8 cellular contexts compared by ENCODE assay signal in the genomic region with DNA sequence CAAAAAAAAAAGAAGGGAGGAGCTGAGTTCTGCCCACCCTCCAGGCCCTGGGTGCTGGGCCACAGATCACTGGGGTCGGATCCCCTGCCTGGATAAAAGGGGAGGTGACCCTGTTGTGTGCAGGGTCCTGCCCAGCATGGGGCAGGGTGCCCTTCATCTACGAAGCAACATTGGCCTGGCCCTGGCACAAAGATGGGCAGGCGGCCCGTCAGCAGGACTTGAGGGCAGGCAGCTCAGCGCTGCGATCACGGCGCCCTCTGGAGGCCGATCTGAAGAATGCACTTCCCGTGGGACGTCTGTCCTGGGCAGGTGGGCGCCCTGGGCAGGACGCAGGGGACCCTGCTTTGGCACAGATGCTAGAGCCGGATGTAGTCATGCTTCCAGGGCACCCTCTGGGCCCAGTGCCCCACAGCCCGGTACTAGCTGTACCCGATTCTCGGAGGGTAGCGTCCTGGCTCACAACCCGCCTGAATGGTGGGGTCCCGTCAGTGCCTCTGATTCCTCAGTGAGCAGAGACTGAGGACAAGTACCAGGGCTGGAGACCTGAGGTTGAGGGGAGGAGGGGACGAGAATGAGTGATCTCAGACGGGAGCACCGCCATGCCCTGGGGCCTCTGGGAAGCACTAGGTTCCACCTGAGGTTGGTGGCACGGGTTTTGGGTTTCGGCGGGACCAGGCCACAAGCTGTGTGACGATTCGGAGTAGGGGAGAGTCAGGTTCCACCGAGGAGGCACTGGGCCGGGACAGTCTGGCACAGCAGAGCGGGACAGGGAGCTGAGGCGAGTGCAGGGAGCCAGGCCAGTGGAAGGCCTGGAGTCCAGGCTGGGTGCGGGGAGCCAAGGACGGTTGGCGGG. TPM values are rescaled to one million over a fixed set of nuclear protein-coding genes. Genes with fewer than 3 reads are reported as not detected.
A peak's percentile ranks its signal among the peaks of the same experiment; 100 is the strongest.
DNase-seq lines count a peak whose midpoint lies in the region; ATAC-seq and TF ChIP-seq lines count a peak whose summit lies in the region.

No MANE protein-coding gene starts in this region.

- DNase-seq in NCI-H1694 (lab: John Stamatoyannopoulos, UW), result peak; percentile 59
- DNase-seq in activated CD4-positive, alpha-beta T cell treated with anti-CD3 and anti-CD28 coated beads for 1 hour, result peak; percentile 58
- peak; percentile 62 for DNase-seq in cerebellum (ENCODE audit: low spot score)
- DNase-seq in left lung, result peak; percentile 71 to 94
- peak; percentile 22 to 64 (median 40) for DNase-seq in stimulated activated CD4-positive, alpha-beta T cell treated with anti-CD3 and anti-CD28 coated beads, TNF-alpha, amount 100 ng/mL, for 24 hours (ENCODE audit: low read depth in 3 of 3)

- ATAC-seq in left lung, result peak; percentile 84
- ATAC-seq in HG02870 (IDR thresholded peaks at IDR 0.05; ENCODE audit: unreplicated experiment), result no peak

- H3K27me3 ChIP-seq in BLaER1 treated with 17β-estradiol and CSF1 and Interleukin-3, amounts not matched to agents 10 nM and 100 nM, result no peaks in the 10 kb centered on the region
- no peaks in the 10 kb centered on the region for H3K27me3 ChIP-seq in left lung

- H3K4me2 ChIP-seq in BLaER1 treated with 17β-estradiol and CSF1 and Interleukin-3, amounts not matched to agents 10 nM and 100 nM, result peak overlapping the region; percentile 39 to 95 (median 86)

- peak overlapping the region in 7 of 11 experiments; percentile 8 to 52 (median 36); a peak in 10 of 22 replicates for H3K9ac ChIP-seq in BLaER1 treated with 17β-estradiol and CSF1 and Interleukin-3, amounts not matched to agents 10 nM and 100 nM

- intact Hi-C loops in left lung (cut with DNase I), result no loop called here

- H3K36me3 ChIP-seq in BLaER1 treated with 17β-estradiol and CSF1 and Interleukin-3, amounts not matched to agents 10 nM and 100 nM, result peaks cover 25 to 35% (median 31%) of the 10 kb centered on the region in 11 experiments
- H3K36me3 ChIP-seq in left lung, result peaks cover 0 to 44% of the 10 kb centered on the region in 2 donors

- no peaks in the 10 kb centered on the region for H3K9me3 ChIP-seq in BLaER1 treated with 17β-estradiol and CSF1 and Interleukin-3, amounts not matched to agents 10 nM and 100 nM (replicated peaks in 1 of 11)
- H3K9me3 ChIP-seq in left lung, result no peaks in the 10 kb centered on the region

- TF ChIP-seq POLR2A in GM19193 (IDR thresholded peaks at IDR 0.05; ENCODE audit: extremely low read depth, insufficient read depth, insufficient read length), result peak; percentile 46

- H4K20me1 ChIP-seq in BLaER1 treated with 17β-estradiol and CSF1 and Interleukin-3, amounts not matched to agents 10 nM and 100 nM, result peaks cover 43 to 57% (median 47%) of the 10 kb centered on the region in 11 experiments

- H3K4me1 ChIP-seq in BLaER1 treated with 17β-estradiol and CSF1 and Interleukin-3, amounts not matched to agents 10 nM and 100 nM, result peaks cover 37 to 71% (median 66%) of the 10 kb centered on the region in 10 experiments
- peaks cover 2 to 11% of the 10 kb centered on the region in 2 donors for H3K4me1 ChIP-seq in left lung

- H3K27ac ChIP-seq in BLaER1 treated with 17β-estradiol and CSF1 and Interleukin-3, amounts not matched to agents 10 nM and 100 nM, result peak overlapping the region in 1 of 11 experiments; percentile 14; a peak in 1 of 22 replicates
- no peak overlapping the region for H3K27ac ChIP-seq in left lung

- H3K4me3 ChIP-seq in BLaER1 treated with 17β-estradiol and CSF1 and Interleukin-3, amounts not matched to agents 10 nM and 100 nM, result no peak overlapping the region
- no peak overlapping the region for H3K4me3 ChIP-seq in left lung

- TF ChIP-seq CTCF in left lung (IDR thresholded peaks at IDR 0.05), result peak; percentile 94 to 95

RNA-seq across cellular contexts. Expression of a gene that starts 18.0 kb away (rescaled TPM):
- total RNA-seq in cerebellum (2.6 TPM), left lung (10 to 100 TPM; 17.4 to 30.9 TPM)

RNA-seq across cellular contexts. Expression of a gene that starts 49.4 kb away (rescaled TPM):
- total RNA-seq in cerebellum (not detected), left lung (under 1 TPM; 0.18 to 0.23 TPM)
